Comparison of ENCODE assay signal across 20 cellular contexts in the genomic region with DNA sequence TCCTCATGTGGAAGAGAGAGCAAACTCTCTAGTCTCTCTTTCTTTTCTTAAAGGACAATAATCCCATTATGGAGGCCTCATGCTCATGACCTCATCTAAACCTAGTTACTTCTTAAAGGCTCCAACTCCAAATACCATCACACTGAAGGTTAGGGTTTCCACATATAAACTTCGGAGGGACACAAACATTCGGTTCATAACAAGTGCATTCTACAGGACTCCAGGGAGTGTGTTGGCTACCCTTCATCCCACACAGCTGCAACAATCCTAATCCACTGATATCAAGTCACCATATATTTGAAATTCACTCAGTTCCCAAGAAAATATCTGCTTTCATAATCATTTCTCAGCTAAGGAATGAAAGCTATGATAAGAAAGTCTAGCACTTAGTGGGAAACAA.
"Had no signal": no experiment of that assay in that cellular context is flagged by ENCODE, and none has a peak within 500 bp of the region (broad histone marks: within the 10 kb centered on the region; RNA-seq: fewer than 3 reads in every experiment).

No MANE protein-coding gene starts in this region.

- H3K27ac ChIP-seq: brain microvascular endothelial cell, colonic mucosa, epithelial cell of prostate, ovary, sigmoid colon, transverse colon, vagina had no signal

- H3K4me3 ChIP-seq: colonic mucosa, mucosa of descending colon, ovary, sigmoid colon, transverse colon, vagina had no signal

- ATAC-seq: activated CD4-positive, alpha-beta T cell treated with anti-CD3 and anti-CD28 coated beads for 36 hours; activated CD8-positive, alpha-beta memory T cell treated with anti-CD3 and anti-CD28 coated beads, Interleukin-2, amount 10 ng/mL, durations not matched to agents 7 days and 5 days; activated T-cell treated with anti-CD3 and anti-CD28 coated beads, Interleukin-2, amount 50 U/mL, for 4 hours; natural killer cell; stimulated activated naive CD8-positive, alpha-beta T cell treated with anti-CD3 and anti-CD28 coated beads, Interleukin-15, Interleukin-2, amounts not matched to agents 100 U/mL and 50 U/mL, for 24 hours had no signal

- H3K36me3 ChIP-seq: brain microvascular endothelial cell, colonic mucosa, ovary, sigmoid colon, transverse colon, vagina had no signal

- H3K9me3 ChIP-seq: colonic mucosa, mucosa of descending colon, ovary, sigmoid colon, transverse colon, vagina had no signal

- DNase-seq: activated CD4-positive, alpha-beta memory T cell treated with anti-CD3 and anti-CD28 coated beads, Interleukin-2, amount 10 ng/mL, durations not matched to agents 7 days and 5 days; activated CD4-positive, alpha-beta T cell treated with anti-CD3 and anti-CD28 coated beads for 36 hours; activated CD8-positive, alpha-beta memory T cell treated with anti-CD3 and anti-CD28 coated beads, Interleukin-2, amount 10 ng/mL, durations not matched to agents 7 days and 5 days; activated effector memory CD4-positive, alpha-beta T cell treated with Interleukin-2 at 50 U/mL for 16 hours; activated naive CD4-positive, alpha-beta T cell treated with anti-CD3 and anti-CD28 coated beads, Interleukin-2, amount 10 ng/mL, durations not matched to agents 7 days and 5 days; activated naive CD8-positive, alpha-beta T cell treated with anti-CD3 and anti-CD28 coated beads, Interleukin-2, amount 50 U/mL, for 24 hours; activated T-cell treated with anti-CD3 and anti-CD28 coated beads, Interleukin-2, amount 50 U/mL, for 4 hours; aorta; brain microvascular endothelial cell; colonic mucosa; endodermal cell; mesenchymal stem cell; mucosa of descending colon; natural killer cell; ovary; sigmoid colon; stimulated activated naive CD8-positive, alpha-beta T cell treated with anti-CD3 and anti-CD28 coated beads, Interleukin-15, Interleukin-2, amounts not matched to agents 100 U/mL and 50 U/mL, for 24 hours; transverse colon had no signal

- H3K4me1 ChIP-seq: colonic mucosa had no signal

- H3K27me3 ChIP-seq: brain microvascular endothelial cell, colonic mucosa, ovary, sigmoid colon, transverse colon, vagina had no signal
